In the genomic region with DNA sequence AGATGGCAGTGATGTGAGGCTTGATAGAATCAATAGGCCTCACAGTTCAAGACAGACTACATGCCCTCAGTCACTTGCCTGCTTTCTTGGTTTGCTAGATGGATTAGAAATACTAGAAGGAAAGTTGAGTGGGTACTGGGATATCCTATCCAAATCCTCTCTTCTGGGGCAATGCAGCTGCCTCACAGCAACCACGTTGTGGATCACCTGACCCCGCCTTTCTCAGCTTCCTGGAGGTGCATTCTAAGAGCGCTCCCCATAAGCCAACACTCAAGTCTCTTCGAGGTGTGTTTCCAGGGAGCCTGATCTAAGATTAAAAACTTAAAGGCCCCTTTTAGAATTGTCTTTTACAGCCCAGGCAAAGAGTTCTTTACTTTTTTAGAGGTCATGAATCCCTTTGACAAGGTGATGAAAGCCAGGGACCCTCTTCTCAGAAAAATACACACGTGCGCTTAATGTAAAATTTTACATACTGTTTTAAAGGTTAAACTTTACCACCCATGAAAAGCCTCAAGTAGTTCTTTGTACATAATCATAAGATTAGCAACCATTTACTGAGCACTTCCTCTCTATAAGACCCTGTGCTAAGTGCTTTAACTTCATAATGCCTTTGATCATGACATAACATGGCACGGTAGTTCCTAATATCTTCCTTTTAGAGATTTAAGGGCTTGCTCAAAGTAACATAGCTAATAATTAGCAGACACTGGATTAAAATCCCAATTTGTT, we compare ENCODE assay signal across 8 cellular contexts. TPM values are rescaled to one million over a fixed set of nuclear protein-coding genes. Genes with fewer than 3 reads are reported as not detected.
DNase-seq lines count a peak whose midpoint lies in the region; ATAC-seq and TF ChIP-seq lines count a peak whose summit lies in the region.

No MANE protein-coding gene starts in this region.

- peak; percentile 9 for DNase-seq in activated T-helper 9 cell treated with anti-CD3 and anti-CD28 coated beads, Interleukin-2, amount 50 U/mL, for 16 hours (ENCODE audit: low read depth)
- DNase-seq in right atrium auricular region (ENCODE audit: low spot score): no peak
- DNase-seq in stimulated activated CD4-positive, alpha-beta T cell treated with anti-CD3 and anti-CD28 coated beads, Interleukin-4, amount 100 ng/mL, for 24 hours: peak; percentile 32
- DNase-seq in NCI-H446 (lab: John Stamatoyannopoulos, UW): no peak
- DNase-seq in NCI-H2196 (lab: John Stamatoyannopoulos, UW; ENCODE audit: unreplicated experiment): no peak
- no peak for DNase-seq in kidney tubule cell (ENCODE audit: low spot score)

- H3K9me3 ChIP-seq in HUES48 (ENCODE audit: control insufficient read depth, insufficient read depth, low read length) (no peaks in the 10 kb centered on the region), right atrium auricular region (no peaks in the 10 kb centered on the region)

- H3K27me3 ChIP-seq in HUES48 (ENCODE audit: control insufficient read depth, insufficient read depth, low read length) (no peaks in the 10 kb centered on the region), right atrium auricular region (no peaks in the 10 kb centered on the region)

- H3K36me3 ChIP-seq in HUES48 (ENCODE audit: control insufficient read depth, insufficient read depth, low read length): peaks cover 35% of the 10 kb centered on the region
- peaks cover 27% of the 10 kb centered on the region for H3K36me3 ChIP-seq in right atrium auricular region

- H3K27ac ChIP-seq in HUES48 (ENCODE audit: low read depth, low read length) (no peak overlapping the region), right atrium auricular region (peak overlapping the region; percentile 76 to 78)

- TF ChIP-seq CTCF in right atrium auricular region (IDR thresholded peaks at IDR 0.05): no peak

- H3K4me1 ChIP-seq in HUES48 (ENCODE audit: control insufficient read depth, insufficient read depth, low read length) (peaks cover 18% of the 10 kb centered on the region; the same call in 1 of the 2 replicates), right atrium auricular region (peaks cover 0 to 35% of the 10 kb centered on the region in 2 donors)

- ATAC-seq in GM19467 (IDR thresholded peaks at IDR 0.05; ENCODE audit: unreplicated experiment): peak; percentile 2

- H3K9ac ChIP-seq in HUES48 (ENCODE audit: low read depth, low read length): no peak overlapping the region

- H3K4me3 ChIP-seq in HUES48 (ENCODE audit: low read depth, low read length): peak overlapping the region; percentile 95
- peak overlapping the region; percentile 58 to 76 for H3K4me3 ChIP-seq in right atrium auricular region

RNA-seq across cellular contexts. Expression of a gene that starts 0.8 kb away (rescaled TPM):
- 100 to 1,000 TPM; 435 to 652 TPM for total RNA-seq in right atrium auricular region

RNA-seq across cellular contexts. Expression of a gene that starts 30.9 kb away (rescaled TPM):
- total RNA-seq in right atrium auricular region: 10 to 100 TPM; 29.8 to 43.3 TPM

Comparison
In these comparisons a context has a peak if more than half of its experiments do, and no peak if none do; other contexts are left out.
1. DNase-seq: peak in activated T-helper 9 cell treated with anti-CD3 and anti-CD28 coated beads, Interleukin-2, amount 50 U/mL, for 16 hours (single experiment) and stimulated activated CD4-positive, alpha-beta T cell treated with anti-CD3 and anti-CD28 coated beads, Interleukin-4, amount 100 ng/mL, for 24 hours (single experiment); none in right atrium auricular region (single experiment), NCI-H446 (0 of 2), NCI-H2196 (single experiment) and kidney tubule cell (single experiment).